20 cellular contexts compared by ENCODE assay signal in the genomic region with DNA sequence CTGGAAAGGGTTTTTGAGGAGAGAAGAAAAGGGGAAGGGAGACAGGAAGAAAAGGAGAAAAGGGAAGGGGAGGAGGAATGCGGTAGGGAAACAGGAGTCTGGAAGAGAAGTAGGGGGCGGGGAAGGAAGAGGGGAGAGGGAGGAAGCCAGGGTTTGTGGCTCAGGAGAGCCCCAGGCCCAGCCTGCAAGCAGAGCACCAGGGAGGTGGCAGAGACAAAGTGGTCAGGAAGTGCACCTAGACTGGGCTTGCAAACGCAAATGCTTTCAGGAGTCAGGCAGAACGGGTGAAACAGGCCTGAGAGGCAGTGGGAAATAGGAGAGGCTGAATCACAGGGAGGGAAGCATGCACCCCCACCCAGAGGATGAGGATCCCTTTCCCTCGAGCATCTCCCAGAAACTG.
DNase-seq lines count a peak whose midpoint lies in the region; ATAC-seq and TF ChIP-seq lines count a peak whose summit lies in the region.
"Had no signal": no experiment of that assay in that cellular context is flagged by ENCODE, and none has a peak within 500 bp of the region (broad histone marks: within the 10 kb centered on the region; RNA-seq: fewer than 3 reads in every experiment).

No MANE protein-coding gene starts in this region.

- no peaks in the 10 kb centered on the region for H3K9me3 ChIP-seq in gastroesophageal sphincter
- H3K9me3 ChIP-seq in neural progenitor cell (ENCODE audit: low read depth) = no peaks in the 10 kb centered on the region
- H3K9me3 ChIP-seq: body of pancreas, mucosa of descending colon, pancreas had no signal

- no peak for TF ChIP-seq EP300 in gastroesophageal sphincter (IDR thresholded peaks at IDR 0.05)

- peaks cover 45% of the 10 kb centered on the region for H3F3A ChIP-seq in neural progenitor cell (ENCODE audit: low read depth)

- H3K27me3 Mint-ChIP-seq in neural progenitor cell (ENCODE audit: insufficient read depth, low read depth) = peaks cover 10% of the 10 kb centered on the region

- WGBS in gastroesophageal sphincter (ENCODE audit: low coverage in 1 of 2), 2 donors = 39% methylated on average over 5 of the region's 5 CpGs; no CpG with 5 or more reads in 1 of the 2 donors

- peaks cover 40% of the 10 kb centered on the region for H3K4me1 Mint-ChIP-seq in neural progenitor cell
- H3K4me1 Mint-ChIP-seq: activated CD4-positive, alpha-beta T cell treated with anti-CD3 and anti-CD28 coated beads, Interleukin-2, amount 10 ng/mL, durations not matched to agents 24 days and 14 days had no signal

- H3K4me2 ChIP-seq in neural progenitor cell = peak overlapping the region; percentile 72
- H3K4me2 ChIP-seq: KMS-11 had no signal

- H3K4me3 ChIP-seq in H7 (ENCODE audit: insufficient read depth, low read depth, low read length) (peak overlapping the region; percentile 26), gastroesophageal sphincter (peak overlapping the region in 1 of 2 donors; percentile 3), neural progenitor cell (peak overlapping the region; percentile 25)
- H3K4me3 ChIP-seq: body of pancreas, mucosa of descending colon, pancreas, stomach had no signal

- DNase-seq in H7 (no peak), UCSD-AML1 (lab: John Stamatoyannopoulos, UW; ENCODE audit: unreplicated experiment) (peak; percentile 21), neural progenitor cell (ENCODE audit: low spot score) (peak; percentile 47), RKO (ENCODE audit: low spot score) (no peak), germinal center (ENCODE audit: low spot score) (no peak), hippocampal formation (lab: John Stamatoyannopoulos, UW) (no peak)
- DNase-seq: activated CD4-positive, alpha-beta T cell treated with anti-CD3 and anti-CD28 coated beads, Interleukin-2, amount 10 ng/mL, durations not matched to agents 24 days and 14 days; activated naive CD4-positive, alpha-beta T cell treated with anti-CD3 and anti-CD28 coated beads for 36 hours; body of pancreas; foreskin fibroblast; mucosa of descending colon; NCI-H1105 treated with DMSO at 0.1 percent for 48 hours; NK-92 treated with Interleukin-12 subunit alpha and Interleukin-12 subunit beta, amount 100 ng/mL, for 24 hours; pancreas; SHP77; stimulated activated CD4-positive, alpha-beta T cell treated with anti-CD3 and anti-CD28 coated beads, Interleukin-12 subunit alpha, Interleukin-12 subunit beta, amount 100 ng/mL, for 4 hours; stomach had no signal

- TF ChIP-seq CTCF in gastroesophageal sphincter (IDR thresholded peaks at IDR 0.05) (no peak), neural progenitor cell (IDR thresholded peaks at IDR 0.05) (no peak)

- H3K4me1 ChIP-seq in gastroesophageal sphincter (peaks cover 0 to 8% (median 0%) of the 10 kb centered on the region in 3 donors), neural progenitor cell (peaks cover 35% of the 10 kb centered on the region)
- H3K4me1 ChIP-seq: body of pancreas, pancreas had no signal

- H3K27me3 ChIP-seq in H7 (ENCODE audit: control insufficient read depth, insufficient read depth, low read length) (no peaks in the 10 kb centered on the region), gastroesophageal sphincter (no peaks in the 10 kb centered on the region), neural progenitor cell (no peaks in the 10 kb centered on the region)
- H3K27me3 ChIP-seq: body of pancreas, pancreas, stomach had no signal

- ATAC-seq in gastroesophageal sphincter (peak; percentile 2), GM21825 (IDR thresholded peaks at IDR 0.05; ENCODE audit: unreplicated experiment) (no peak)
- ATAC-seq: body of pancreas, mucosa of descending colon had no signal

- H3K27ac Mint-ChIP-seq in neural progenitor cell = peak overlapping the region; percentile 54
- H3K27ac Mint-ChIP-seq: activated CD4-positive, alpha-beta T cell treated with anti-CD3 and anti-CD28 coated beads, Interleukin-2, amount 10 ng/mL, durations not matched to agents 24 days and 14 days; activated naive CD4-positive, alpha-beta T cell treated with anti-CD3 and anti-CD28 coated beads for 36 hours had no signal

- H4K20me1 ChIP-seq in neural progenitor cell (ENCODE audit: low read depth) = no peaks in the 10 kb centered on the region

- H3K9ac ChIP-seq in neural progenitor cell = no peak overlapping the region
- H3K9ac ChIP-seq: KMS-11 had no signal

- H3K27ac ChIP-seq in gastroesophageal sphincter = peak overlapping the region in 1 of 4 donors; percentile 13
- H3K27ac ChIP-seq in neural progenitor cell = peak overlapping the region; percentile 64
- H3K27ac ChIP-seq: body of pancreas, KMS-11, pancreas, stomach had no signal

- H3K79me2 ChIP-seq in neural progenitor cell (ENCODE audit: low read depth) = no peaks in the 10 kb centered on the region

- no peak for TF ChIP-seq POLR2A in gastroesophageal sphincter (IDR thresholded peaks at IDR 0.05)

- H3K36me3 Mint-ChIP-seq in neural progenitor cell = peaks cover 2% of the 10 kb centered on the region

- H3K36me3 ChIP-seq in H7 (replicated peaks; ENCODE audit: control insufficient read depth, insufficient read depth, low read length) (no peaks in the 10 kb centered on the region), gastroesophageal sphincter (no peaks in the 10 kb centered on the region), neural progenitor cell (no peaks in the 10 kb centered on the region)
- H3K36me3 ChIP-seq: pancreas, stomach had no signal

- peaks cover 6% of the 10 kb centered on the region for H3K9me3 Mint-ChIP-seq in neural progenitor cell
- H3K9me3 Mint-ChIP-seq: activated naive CD4-positive, alpha-beta T cell treated with anti-CD3 and anti-CD28 coated beads for 36 hours had no signal

- peak overlapping the region; percentile 96 for H2AFZ ChIP-seq in neural progenitor cell (replicated peaks)

- peak overlapping the region; percentile 68 for H3K4me3 Mint-ChIP-seq in neural progenitor cell
- H3K4me3 Mint-ChIP-seq: activated CD4-positive, alpha-beta T cell treated with anti-CD3 and anti-CD28 coated beads, Interleukin-2, amount 10 ng/mL, durations not matched to agents 24 days and 14 days; activated naive CD4-positive, alpha-beta T cell treated with anti-CD3 and anti-CD28 coated beads for 36 hours had no signal

Comparison
In these comparisons a context has a peak if more than half of its experiments do, and no peak if none do; other contexts are left out.
1. DNase-seq: peak in UCSD-AML1 (single experiment) and neural progenitor cell (single experiment); none in H7 (single experiment), RKO (single experiment), germinal center (single experiment) and hippocampal formation (0 of 2).